ENCODE assay signal across 27 cellular contexts in the genomic region with DNA sequence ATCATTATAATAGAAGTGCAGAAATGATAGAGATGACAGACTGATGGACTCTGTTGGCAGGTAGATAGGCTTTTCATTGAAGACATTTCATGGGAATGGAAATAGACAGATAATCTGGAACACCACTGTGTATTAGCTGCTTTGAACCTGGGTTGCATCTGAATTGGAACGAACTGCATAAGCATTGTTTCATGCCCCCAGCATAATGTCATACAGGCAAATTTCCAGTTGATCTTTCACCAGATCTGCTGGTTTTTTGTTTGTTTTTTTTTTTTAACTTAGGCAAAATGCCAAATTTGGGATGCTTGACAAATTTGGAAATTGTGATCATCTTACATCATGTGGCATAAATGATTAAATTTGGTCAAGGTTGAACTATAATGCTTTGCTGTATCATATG.
"Had no signal": no experiment of that assay in that cellular context is flagged by ENCODE, and none has a peak within 500 bp of the region (broad histone marks: within the 10 kb centered on the region; RNA-seq: fewer than 3 reads in every experiment).

No MANE protein-coding gene starts in this region.

- H3K4me3 ChIP-seq: esophagus muscularis mucosa, gastroesophageal sphincter, heart left ventricle, hepatocyte, left lung, lower lobe of right lung, smooth muscle cell, suprapubic skin, transverse colon, upper lobe of right lung, vagina had no signal

- H3K27ac ChIP-seq: esophagus muscularis mucosa, foreskin keratinocyte, gastroesophageal sphincter, heart left ventricle, left lung, lower lobe of right lung, neutrophil, parathyroid adenoma, suprapubic skin, transverse colon, upper lobe of right lung, vagina had no signal

- H3K9me3 ChIP-seq: esophagus muscularis mucosa, gastroesophageal sphincter, heart left ventricle, left lung, lower lobe of right lung, neutrophil, suprapubic skin, transverse colon, upper lobe of right lung, vagina had no signal

- H3K9ac ChIP-seq: parathyroid adenoma had no signal

- DNase-seq: effector CD8-positive, alpha-beta T cell; endodermal cell; foreskin keratinocyte; heart left ventricle; kidney; left lung; lower lobe of right lung; natural killer cell; stimulated activated CD4-positive, alpha-beta T cell treated with anti-CD3 and anti-CD28 coated beads, Interleukin-12 subunit alpha, Interleukin-12 subunit beta, amount 100 ng/mL, for 4 hours; stimulated activated CD4-positive, alpha-beta T cell treated with anti-CD3 and anti-CD28 coated beads, Interleukin-1b, Interleukin-23, amount 100 ng/mL, for 48 hours; stimulated activated CD4-positive, alpha-beta T cell treated with anti-CD3 and anti-CD28 coated beads, Interleukin-4, amount 100 ng/mL, for 1 hour; stimulated activated CD8-positive, alpha-beta memory T cell treated with anti-CD3 and anti-CD28 coated beads, Interleukin-4, amount 100 ng/mL, for 48 hours; stimulated activated naive CD4-positive, alpha-beta T cell; stimulated activated naive CD8-positive, alpha-beta T cell treated with anti-CD3 and anti-CD28 coated beads, Interleukin-15, amount 100 ng/mL, for 72 hours; transverse colon; upper lobe of right lung had no signal

- FAIRE-seq: colon, endothelial cell of umbilical vein, kidney had no signal

- H3K79me2 ChIP-seq: hepatocyte, parathyroid adenoma had no signal

- H3K36me3 ChIP-seq: transverse colon, vagina had no signal

- ATAC-seq: foreskin keratinocyte; gastroesophageal sphincter; heart left ventricle; left lung; lower lobe of right lung; natural killer cell; sciatic nerve; stimulated activated naive CD8-positive, alpha-beta T cell treated with anti-CD3 and anti-CD28 coated beads, Interleukin-15, amount 100 ng/mL, for 72 hours; upper lobe of right lung had no signal

- H2AFZ ChIP-seq: hepatocyte, parathyroid adenoma had no signal

- H3K4me1 ChIP-seq: gastroesophageal sphincter, left lung, lower lobe of right lung, parathyroid adenoma, suprapubic skin, vagina had no signal

- H3K4me2 ChIP-seq: hepatocyte, smooth muscle cell had no signal

- H3K27me3 ChIP-seq: esophagus muscularis mucosa, foreskin keratinocyte, gastroesophageal sphincter, heart left ventricle, hepatocyte, left lung, neutrophil, suprapubic skin, transverse colon, upper lobe of right lung, vagina had no signal
